In genomic region chr9:4435197-4435596, GRCh38 we compare ENCODE assay signal across 16 cellular contexts. TPM values are rescaled to one million over a fixed set of nuclear protein-coding genes. Genes with fewer than 3 reads are reported as not detected.
DNase-seq lines count a peak whose midpoint lies in the region; ATAC-seq, FAIRE-seq and TF ChIP-seq lines count a peak whose summit lies in the region.
"Had no signal": no experiment of that assay in that cellular context is flagged by ENCODE, and none has a peak within 500 bp of the region (broad histone marks: within the 10 kb centered on the region; RNA-seq: fewer than 3 reads in every experiment).

No MANE protein-coding gene starts in this region.

- CTCF ChIA-PET in IMR-90 (lab: Yijun Ruan, JAX) = no interaction called here
- CTCF ChIA-PET in mammary epithelial cell (lab: Charles Lee; ENCODE audit: low non-redundant PET) = no interaction called here

- dilution Hi-C loops in IMR-90 (cut with HindIII; ENCODE audit: low sequenced_read_pairs, unreplicated experiment) = no loop called here
- dilution Hi-C loops in mammary epithelial cell (cut with HindIII; ENCODE audit: low sequenced_read_pairs) = no loop called here

- H3K36me3 ChIP-seq in IMR-90 (ENCODE audit: control insufficient read depth, insufficient read depth, low read length) (no peaks in the 10 kb centered on the region), mammary epithelial cell (ENCODE audit: insufficient read depth, low read length) (no peaks in the 10 kb centered on the region)

- no peaks in the 10 kb centered on the region; the same call in 1 of the 2 replicates for H3K9me3 ChIP-seq in IMR-90 (ENCODE audit: control insufficient read depth, insufficient read depth, low read length)
- no peaks in the 10 kb centered on the region for H3K9me3 ChIP-seq in mammary epithelial cell (replicated peaks; ENCODE audit: insufficient read depth, low read length)

- no peak for TF ChIP-seq POLR2A in IMR-90 (IDR thresholded peaks at IDR 0.05; ENCODE audit: low read depth, low read length)

- POLR2A ChIA-PET in IMR-90 (lab: Charles Lee; ENCODE audit: unreplicated experiment) = no interaction called here

- no peak overlapping the region for H4K8ac ChIP-seq in IMR-90 (ENCODE audit: low read depth in 2 of 2, low read length in 2 of 2)

- peak overlapping the region; percentile 65 for H2AFZ ChIP-seq in IMR-90 (replicated peaks; ENCODE audit: low read length, poor library complexity)
- no peak overlapping the region for H2AFZ ChIP-seq in mammary epithelial cell (ENCODE audit: low read depth, low read length)

- ATAC-seq in IMR-90 (ENCODE audit: low read depth) = peak; percentile 32; the same call in 1 of the 2 replicates
- ATAC-seq: activated CD4-positive, CD25-positive, alpha-beta regulatory T cell treated with anti-CD3 and anti-CD28 coated beads, Interleukin-2, amount 50 U/mL, for 24 hours; left lobe of liver; Panc1 had no signal

- no peaks in the 10 kb centered on the region for H3K79me2 ChIP-seq in mammary epithelial cell (ENCODE audit: insufficient read depth, low read length)

- no peaks in the 10 kb centered on the region for H3K79me1 ChIP-seq in IMR-90 (ENCODE audit: low read depth in 1 of 2, low read length in 2 of 2)

- no peak overlapping the region for H4K5ac ChIP-seq in IMR-90 (ENCODE audit: low read depth, low read length)

- H3K23ac ChIP-seq in IMR-90 (ENCODE audit: low read depth, low read length) = no peak overlapping the region

- H3K4me3 ChIP-seq in IMR-90 (ENCODE audit: insufficient read depth, low read depth, low read length) = no peak overlapping the region
- no peak overlapping the region for H3K4me3 ChIP-seq in mammary epithelial cell (replicated peaks in 1 of 3; ENCODE audit: insufficient read depth in 1 of 3, low read depth in 2 of 3, low read length in 3 of 3)

- no peak overlapping the region for H3K18ac ChIP-seq in IMR-90 (ENCODE audit: low read depth, low read length)

- in situ Hi-C loops in IMR-90 (cut with MboI; ENCODE audit: low sequenced_read_pairs) = no loop called here
- in situ Hi-C loops in mammary epithelial cell (cut with MboI; ENCODE audit: low sequenced_read_pairs in 2 of 2) = no loop called here

- H3K27ac ChIP-seq in IMR-90 (ENCODE audit: insufficient read depth, low read length) (no peak overlapping the region), mammary epithelial cell (ENCODE audit: insufficient read depth, low read depth, low read length) (no peak overlapping the region)

- no peak overlapping the region for H3K4ac ChIP-seq in IMR-90 (ENCODE audit: low read depth, low read length)

- no peak overlapping the region for H3K14ac ChIP-seq in IMR-90 (replicated peaks; ENCODE audit: low read depth, low read length)

- H2AK5ac ChIP-seq in IMR-90 (ENCODE audit: low read depth, low read length) = no peak overlapping the region

- H2AK9ac ChIP-seq in IMR-90 (replicated peaks; ENCODE audit: low read depth, low read length, poor library complexity) = no peak overlapping the region

- H3K4me1 ChIP-seq in IMR-90 (ENCODE audit: control insufficient read depth, insufficient read depth, low read length) (peaks cover 2% of the 10 kb centered on the region; the same call in 1 of the 2 replicates), mammary epithelial cell (ENCODE audit: insufficient read depth, low read length) (no peaks in the 10 kb centered on the region)

- peak; percentile 59 for DNase-seq in EH (ENCODE audit: low read depth)
- DNase-seq in IMR-90 = peak; percentile 23
- DNase-seq in mammary epithelial cell = peak; percentile 7
- peak; percentile 81 for DNase-seq in iris pigment epithelial cell (ENCODE audit: low read depth)
- no peak for DNase-seq in stimulated activated CD4-positive, alpha-beta T cell treated with anti-CD3 and anti-CD28 coated beads, Interleukin-4, amount 100 ng/mL, for 24 hours
- no peak for DNase-seq in frontal cortex (ENCODE audit: low spot score in 2 of 2)
- DNase-seq in anterior cingulate cortex (lab: John Stamatoyannopoulos, UW) = no peak
- no peak for DNase-seq in NCI-H146 treated with DMSO at 0.1 percent for 48 hours (lab: John Stamatoyannopoulos, UW; ENCODE audit: unreplicated experiment)
- DNase-seq: DND-41, hypothalamus, NCI-H1694, NCI-H524 treated with DMSO at 0.1 percent for 48 hours had no signal

- WGBS in IMR-90 (ENCODE audit: extremely low coverage in 2 of 2, insufficient read length in 1 of 2), 2 experiments = no CpG with 5 or more reads among the region's 4 CpGs
- 90% methylated on average over 4 of the region's 4 CpGs for WGBS in mammary epithelial cell (ENCODE audit: low coverage, missing lambda C conversion rate)

- no peak overlapping the region for H2BK20ac ChIP-seq in IMR-90 (ENCODE audit: low read depth, low read length)

- TF ChIP-seq CTCF in IMR-90 (conservative IDR thresholded peaks at IDR 0.05; ENCODE audit: low read depth, low read length) = no peak
- TF ChIP-seq CTCF in mammary epithelial cell (conservative IDR thresholded peaks at IDR 0.05 in 1 of 2, IDR thresholded peaks at IDR 0.05 in 1 of 2; ENCODE audit: extremely low read depth in 1 of 2, insufficient read depth in 1 of 2, low read depth in 1 of 2, low read length in 2 of 2) = no peak

- no peak overlapping the region for H4K91ac ChIP-seq in IMR-90 (ENCODE audit: insufficient read depth, low read depth, low read length)

- H2BK5ac ChIP-seq in IMR-90 (ENCODE audit: low read depth, low read length, poor library complexity, severe bottlenecking) = no peak overlapping the region

- H3K4me2 ChIP-seq in IMR-90 (ENCODE audit: low read depth, low read length) (no peak overlapping the region), mammary epithelial cell (ENCODE audit: insufficient read depth, low read depth, low read length) (no peak overlapping the region)

- H4K20me1 ChIP-seq in IMR-90 (ENCODE audit: insufficient read depth, low read length) = no peaks in the 10 kb centered on the region
- no peaks in the 10 kb centered on the region for H4K20me1 ChIP-seq in mammary epithelial cell (ENCODE audit: insufficient read depth, low read length)

- no peaks in the 10 kb centered on the region for H3K9me1 ChIP-seq in IMR-90 (ENCODE audit: insufficient read depth, low read length)

- intact Hi-C loops in IMR-90 (cut with micrococcal nuclease) (no loop called here), mammary epithelial cell (cut with micrococcal nuclease) (no loop called here)

- no peak overlapping the region for H2BK120ac ChIP-seq in IMR-90 (ENCODE audit: low read depth, low read length)

- BruUV-seq in IMR-90 (replicated peaks; lab: Mats Ljungman, UMichigan) = no TSS peak
- BruUV-seq in mammary epithelial cell (replicated peaks; lab: Mats Ljungman, UMichigan) = no TSS peak

- H3K56ac ChIP-seq in IMR-90 (ENCODE audit: extremely low read depth, insufficient read depth, low read length) = no peak overlapping the region

- H3K27me3 ChIP-seq in IMR-90 (ENCODE audit: control insufficient read depth, insufficient read depth, low read length) (no peaks in the 10 kb centered on the region), mammary epithelial cell (ENCODE audit: insufficient read depth, low read length) (no peaks in the 10 kb centered on the region)

- no peak overlapping the region for H3K9ac ChIP-seq in IMR-90 (ENCODE audit: low read depth, low read length)
- H3K9ac ChIP-seq in mammary epithelial cell (ENCODE audit: insufficient read depth, low read length) = no peak overlapping the region

- FAIRE-seq in frontal cortex (lab: Jason Lieb, UNC) = no peak

- no peak overlapping the region for H2BK15ac ChIP-seq in IMR-90 (ENCODE audit: low read depth, low read length)

- no peak for TF ChIP-seq RAD21 in IMR-90 (IDR thresholded peaks at IDR 0.05; ENCODE audit: low read length)

TF ChIP-seq in IMR-90, 13 proteins besides CTCF, POLR2A, EP300 and RAD21:
- TF ChIP-seq CEBPB (IDR thresholded peaks at IDR 0.05; ENCODE audit: low read depth, low read length) (peak; percentile 46; the same call in 1 of the 2 replicates), MXI1 (IDR thresholded peaks at IDR 0.05; ENCODE audit: borderline replicate concordance, low read depth, low read length) (no peak)

RNA-seq across cellular contexts. Expression of gene SLC1A1, which starts 55.1 kb away (rescaled TPM):
- total RNA-seq in IMR-90 (2012; rRNA removed) = 3.9 and 4.1 TPM in 2 replicates
- 1.7 and 2.2 TPM in 2 replicates for polyA plus RNA-seq in IMR-90 (2012; rRNA removed)
- 1.2 and 1.7 TPM in 2 replicates for polyA plus RNA-seq in IMR-90 (2012; cell fraction: cytosol; rRNA removed)
- polyA plus RNA-seq in IMR-90 (2012; cell fraction: nucleus; rRNA removed; ENCODE audit: low replicate concordance) = 0.72 and 2.0 TPM in 2 replicates
- 1 to 10 TPM; 1.1 to 5.3 TPM for total RNA-seq in mammary epithelial cell
- 0.58 TPM for polyA plus RNA-seq in mammary epithelial cell
- polyA minus RNA-seq in mammary epithelial cell = not detected
- total RNA-seq in frontal cortex = 66.9 TPM
- polyA plus RNA-seq: CD14-positive monocyte had no signal

Comparison
In these comparisons a context has a peak if more than half of its experiments do, and no peak if none do; other contexts are left out.
1. DNase-seq: peak in EH (single experiment), IMR-90 (single experiment), mammary epithelial cell (single experiment) and iris pigment epithelial cell (single experiment); none in stimulated activated CD4-positive, alpha-beta T cell treated with anti-CD3 and anti-CD28 coated beads, Interleukin-4, amount 100 ng/mL, for 24 hours (single experiment), frontal cortex (0 of 2), anterior cingulate cortex (0 of 58) and NCI-H146 treated with DMSO at 0.1 percent for 48 hours (single experiment).
2. RNA of gene SLC1A1, which starts 55.1 kb away (total RNA-seq): 66.9 TPM in frontal cortex (single experiment); 1.1 to 5.3 TPM in mammary epithelial cell and 3.9 to 4.1 TPM in IMR-90; every median in the first group is over 10 times any median in the second.